8 cellular contexts compared by ENCODE assay signal in the genomic region with DNA sequence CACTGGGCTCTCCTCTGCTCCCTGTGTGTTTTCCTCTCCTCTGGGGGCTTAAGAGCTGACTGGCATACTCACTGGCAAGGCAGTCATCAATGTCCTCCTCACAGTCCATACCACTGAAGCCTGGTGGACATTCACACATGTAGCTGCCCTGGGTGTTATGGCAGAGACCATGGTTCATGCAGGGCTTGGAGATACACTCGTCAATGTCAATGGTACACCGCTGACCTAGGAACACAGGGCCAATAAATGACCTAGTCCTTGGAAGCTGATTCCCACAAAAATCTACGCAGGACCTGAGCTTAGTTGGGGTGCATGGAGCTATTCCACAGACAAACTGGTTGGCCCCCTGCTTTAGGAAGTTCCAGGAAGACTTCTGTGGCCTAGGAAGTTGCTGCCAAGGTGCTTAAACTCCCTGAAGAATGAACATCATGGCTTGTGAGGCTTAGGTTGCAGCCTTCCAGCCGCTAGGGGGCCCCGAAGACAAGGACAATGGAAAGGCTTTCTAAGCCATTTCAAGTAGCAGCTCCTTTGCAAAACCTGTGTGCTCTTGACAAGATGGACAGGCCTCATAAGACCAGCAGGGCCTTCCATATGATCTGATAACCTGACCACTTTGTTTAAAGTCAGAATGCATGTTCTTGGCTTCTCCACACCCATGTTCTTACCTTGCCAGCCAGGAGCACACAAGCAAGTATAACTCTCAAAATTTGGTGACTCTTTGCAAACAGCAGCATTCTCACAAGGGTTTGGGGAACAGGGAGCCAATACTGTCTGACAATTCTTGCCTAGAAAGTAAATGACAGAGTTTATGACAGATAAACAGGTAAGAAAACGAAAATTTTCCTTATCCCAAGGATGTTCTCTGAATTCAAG. TPM values are rescaled to one million over a fixed set of nuclear protein-coding genes. Genes with fewer than 3 reads are reported as not detected.
DNase-seq lines count a peak whose midpoint lies in the region; ATAC-seq and TF ChIP-seq lines count a peak whose summit lies in the region.

No MANE protein-coding gene starts in this region.

- intact Hi-C loops in activated T-helper 2 cell treated with anti-CD3 and anti-CD28 coated beads, Interferon-gamma antibody, Interleukin-2, Interleukin-4, amounts not matched to agents 10 μg/mL and 5 μg/mL and 100 μg/mL, durations not matched to agents 14 hours and 24 hours and 36 hours (cut with micrococcal nuclease): no loop called here
- intact Hi-C loops in ovary (cut with DNase I): no loop called here
- intact Hi-C loops in thyroid gland (cut with DNase I): no loop called here

- H3K4me3 Mint-ChIP-seq in activated T-helper 2 cell treated with anti-CD3 and anti-CD28 coated beads, Interferon-gamma antibody, Interleukin-2, Interleukin-4, amounts not matched to agents 10 μg/mL and 5 μg/mL and 100 μg/mL, durations not matched to agents 14 hours and 24 hours and 36 hours (ENCODE audit: low read depth): no peak overlapping the region

- no peaks in the 10 kb centered on the region for H3K27me3 ChIP-seq in BE2C
- no peaks in the 10 kb centered on the region for H3K27me3 ChIP-seq in MG63
- H3K27me3 ChIP-seq in gastroesophageal sphincter: no peaks in the 10 kb centered on the region
- no peaks in the 10 kb centered on the region for H3K27me3 ChIP-seq in ovary
- no peaks in the 10 kb centered on the region for H3K27me3 ChIP-seq in thyroid gland

- H3K9me3 Mint-ChIP-seq in activated T-helper 2 cell treated with anti-CD3 and anti-CD28 coated beads, Interferon-gamma antibody, Interleukin-2, Interleukin-4, amounts not matched to agents 10 μg/mL and 5 μg/mL and 100 μg/mL, durations not matched to agents 14 hours and 24 hours and 36 hours: no peaks in the 10 kb centered on the region

- H3K36me3 Mint-ChIP-seq in activated T-helper 2 cell treated with anti-CD3 and anti-CD28 coated beads, Interferon-gamma antibody, Interleukin-2, Interleukin-4, amounts not matched to agents 10 μg/mL and 5 μg/mL and 100 μg/mL, durations not matched to agents 14 hours and 24 hours and 36 hours (ENCODE audit: low read depth): peaks cover 67% of the 10 kb centered on the region

- TF ChIP-seq POLR2A in gastroesophageal sphincter (IDR thresholded peaks at IDR 0.05) (no peak), ovary (IDR thresholded peaks at IDR 0.05) (no peak), thyroid gland (IDR thresholded peaks at IDR 0.05) (no peak)

- ATAC-seq in GM19463 (IDR thresholded peaks at IDR 0.05; ENCODE audit: unreplicated experiment) (peak; percentile 71), gastroesophageal sphincter (peak; percentile 58)

- H3K9me3 ChIP-seq in BE2C (no peaks in the 10 kb centered on the region), MG63 (peaks cover 15% of the 10 kb centered on the region), gastroesophageal sphincter (no peaks in the 10 kb centered on the region), ovary (no peaks in the 10 kb centered on the region), thyroid gland (no peaks in the 10 kb centered on the region)

- H3K4me1 ChIP-seq in BE2C (no peaks in the 10 kb centered on the region), gastroesophageal sphincter (peaks cover 0 to 34% (median 0%) of the 10 kb centered on the region in 3 donors), ovary (ENCODE audit: insufficient read depth) (no peaks in the 10 kb centered on the region), thyroid gland (peaks cover under 1 to 17% of the 10 kb centered on the region in 2 donors)

- no peaks in the 10 kb centered on the region for H3K27me3 Mint-ChIP-seq in activated T-helper 2 cell treated with anti-CD3 and anti-CD28 coated beads, Interferon-gamma antibody, Interleukin-2, Interleukin-4, amounts not matched to agents 10 μg/mL and 5 μg/mL and 100 μg/mL, durations not matched to agents 14 hours and 24 hours and 36 hours (ENCODE audit: low read depth)

- no peak overlapping the region for H3K4me3 ChIP-seq in BE2C (ENCODE audit: low read depth, low read length)
- H3K4me3 ChIP-seq in MG63: no peak overlapping the region
- H3K4me3 ChIP-seq in gastroesophageal sphincter: no peak overlapping the region
- no peak overlapping the region for H3K4me3 ChIP-seq in ovary
- H3K4me3 ChIP-seq in thyroid gland (replicated peaks in 1 of 3): no peak overlapping the region

- H3K27ac ChIP-seq in gastroesophageal sphincter (peak overlapping the region in 1 of 4 donors; percentile 50), ovary (no peak overlapping the region), thyroid gland (no peak overlapping the region)

- DNase-seq in BE2C: peak; percentile 79
- peak; percentile 73 for DNase-seq in MG63
- peak; percentile 23 to 55 for DNase-seq in SHP77 (lab: John Stamatoyannopoulos, UW)
- DNase-seq in activated T-helper 2 cell treated with anti-CD3 and anti-CD28 coated beads, Interferon-gamma antibody, Interleukin-2, Interleukin-4, amounts not matched to agents 10 μg/mL and 5 μg/mL and 100 μg/mL, durations not matched to agents 14 hours and 24 hours and 36 hours (ENCODE audit: low spot score): peak; percentile 57
- DNase-seq in ovary: peak; percentile 76 to 88 (median 85)
- DNase-seq in thyroid gland: peak; percentile 89 to 91

- WGBS in gastroesophageal sphincter (ENCODE audit: low coverage in 1 of 2), 2 donors: 18 to 27% methylated on average over 2 to 4 of the region's 6 CpGs
- 44 to 50% (median 48%) methylated on average over 6 of the region's 6 CpGs for WGBS in ovary, 3 donors
- WGBS in thyroid gland, 2 donors: 42 to 47% methylated on average over 5 to 6 of the region's 6 CpGs

- no peak overlapping the region for H3K27ac Mint-ChIP-seq in activated T-helper 2 cell treated with anti-CD3 and anti-CD28 coated beads, Interferon-gamma antibody, Interleukin-2, Interleukin-4, amounts not matched to agents 10 μg/mL and 5 μg/mL and 100 μg/mL, durations not matched to agents 14 hours and 24 hours and 36 hours

- H3K36me3 ChIP-seq in BE2C (no peaks in the 10 kb centered on the region), MG63 (peaks cover 83% of the 10 kb centered on the region), gastroesophageal sphincter (peaks cover 0 to 61% of the 10 kb centered on the region in 2 donors), ovary (no peaks in the 10 kb centered on the region), thyroid gland (peaks cover 5 to 23% of the 10 kb centered on the region in 2 donors)

- peak; percentile 92 for TF ChIP-seq CTCF in BE2C (IDR thresholded peaks at IDR 0.05; ENCODE audit: low read depth, low read length)
- peak; percentile 80 to 91 (median 82) for TF ChIP-seq CTCF in gastroesophageal sphincter (IDR thresholded peaks at IDR 0.05)
- peak; percentile 47 to 71 (median 69) for TF ChIP-seq CTCF in ovary (IDR thresholded peaks at IDR 0.05)
- peak; percentile 71 to 88 (median 83) for TF ChIP-seq CTCF in thyroid gland (IDR thresholded peaks at IDR 0.05)

- TF ChIP-seq EP300 in gastroesophageal sphincter (IDR thresholded peaks at IDR 0.05): no peak
- no peak for TF ChIP-seq EP300 in ovary (IDR thresholded peaks at IDR 0.05)

- peaks cover 4% of the 10 kb centered on the region for H3K4me1 Mint-ChIP-seq in activated T-helper 2 cell treated with anti-CD3 and anti-CD28 coated beads, Interferon-gamma antibody, Interleukin-2, Interleukin-4, amounts not matched to agents 10 μg/mL and 5 μg/mL and 100 μg/mL, durations not matched to agents 14 hours and 24 hours and 36 hours (ENCODE audit: low read depth)

RNA-seq across cellular contexts. Expression of a gene that starts 52.3 kb away (rescaled TPM):
- not detected for polyA plus RNA-seq in BE2C (2012; ENCODE audit: insufficient read depth, insufficient read length, low read depth)
- total RNA-seq in MG63 (2014; rRNA removed; shearing (Covaris generic); ENCODE audit: low replicate concordance): not detected in 2 replicates
- not detected in 2 replicates for total RNA-seq in activated T-helper 2 cell treated with anti-CD3 and anti-CD28 coated beads, Interferon-gamma antibody, Interleukin-2, Interleukin-4, amounts not matched to agents 10 μg/mL and 5 μg/mL and 100 μg/mL, durations not matched to agents 14 hours and 24 hours and 36 hours
- not detected for total RNA-seq in gastroesophageal sphincter
- not detected for total RNA-seq in ovary
- not detected for polyA plus RNA-seq in ovary
- total RNA-seq in thyroid gland: under 1 TPM in 1 of 4 donors, not detected in 3; 0.13 TPM

Comparison
In these comparisons a context has a peak if more than half of its experiments do, and no peak if none do; other contexts are left out.
1. DNase-seq: peak in every context shown above with its lines; median percentile 90 in thyroid gland; 85 in ovary; 79 in BE2C; 73 in MG63; 57 in activated T-helper 2 cell treated with anti-CD3 and anti-CD28 coated beads, Interferon-gamma antibody, Interleukin-2, Interleukin-4, amounts not matched to agents 10 μg/mL and 5 μg/mL and 100 μg/mL, durations not matched to agents 14 hours and 24 hours and 36 hours; 39 in SHP77.